7 cellular contexts compared by ENCODE assay signal in the genomic region with DNA sequence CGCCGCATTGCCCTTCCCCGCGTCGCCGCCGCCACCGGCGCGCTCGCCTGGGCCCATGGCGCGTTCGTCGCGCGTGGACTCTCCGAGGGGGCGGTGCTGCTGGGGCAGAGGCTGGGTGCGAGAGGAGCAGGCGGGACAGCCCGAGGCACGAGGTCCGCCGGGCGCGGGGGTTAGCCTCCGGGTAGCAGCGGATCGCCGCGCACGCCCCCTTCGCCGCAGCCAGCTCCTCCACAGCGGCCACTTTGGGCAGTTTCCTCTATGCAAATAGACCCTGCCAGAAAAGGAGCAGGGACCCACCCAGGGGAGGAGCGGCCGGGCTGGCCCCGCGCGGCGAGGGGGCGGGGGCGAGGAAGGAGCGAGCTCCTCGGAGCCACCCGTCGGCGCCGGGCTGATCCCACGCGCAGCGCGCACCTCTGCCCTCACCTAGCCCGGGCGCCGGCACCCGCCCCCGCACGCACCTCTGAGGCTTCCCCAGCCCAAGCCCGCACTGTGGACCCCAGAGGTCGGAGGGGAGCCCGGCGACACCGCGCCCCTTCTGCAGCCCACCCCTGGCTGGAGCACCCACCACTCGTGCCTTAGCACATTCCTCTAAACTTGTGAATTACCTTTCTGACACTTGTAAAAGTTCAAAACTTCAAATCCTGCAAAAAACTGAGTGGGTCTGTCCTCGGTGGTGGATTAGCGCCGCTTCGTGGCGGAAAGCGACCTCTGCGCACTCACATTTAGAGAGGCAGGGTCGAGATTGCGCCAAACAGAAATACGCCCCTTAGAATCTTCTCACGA. TPM values are rescaled to one million over a fixed set of nuclear protein-coding genes. Genes with fewer than 3 reads are reported as not detected.
DNase-seq lines count a peak whose midpoint lies in the region; ATAC-seq and TF ChIP-seq lines count a peak whose summit lies in the region.

A gene (minus strand): TSS at position 253 of the 783 bp plus-strand sequence.

- H3K4me3 ChIP-seq in esophagus muscularis mucosa: peak within 1 kb of the TSS; percentile 57 to 68 (median 62)
- H3K4me3 ChIP-seq in mucosa of rectum (ENCODE audit: low read length in 2 of 2): peak within 1 kb of the TSS; percentile 37 to 58
- peak within 1 kb of the TSS; percentile 58 for H3K4me3 ChIP-seq in suprapubic skin

- H3K36me3 ChIP-seq in esophagus muscularis mucosa (peaks cover 0 to 4% (median 0%) of the 10 kb centered on the region in 4 donors), mucosa of rectum (ENCODE audit: control insufficient read depth in 2 of 2, insufficient read depth in 2 of 2, low read length in 2 of 2) (no peaks in the 10 kb centered on the region), suprapubic skin (no peaks in the 10 kb centered on the region)

- WGBS in esophagus muscularis mucosa: 2% methylated on average over 16 of the region's 78 CpGs
- WGBS in suprapubic skin: 1% methylated on average over 14 of the region's 78 CpGs

- H3K9me3 ChIP-seq in esophagus muscularis mucosa: peaks cover 0 to 14% (median 7%) of the 10 kb centered on the region in 4 donors
- peaks cover 4 to 5% of the 10 kb centered on the region in 2 donors for H3K9me3 ChIP-seq in mucosa of rectum (ENCODE audit: control insufficient read depth in 2 of 2, low read length in 2 of 2)
- no peaks in the 10 kb centered on the region for H3K9me3 ChIP-seq in suprapubic skin

- TF ChIP-seq POLR2A in esophagus muscularis mucosa (IDR thresholded peaks at IDR 0.05; ENCODE audit: low read depth) (peak; percentile 19), suprapubic skin (IDR thresholded peaks at IDR 0.05) (no peak)

- DNase-seq in NCI-H1092 treated with DMSO at 0.1 percent for 48 hours (lab: John Stamatoyannopoulos, UW): peak; percentile 4
- peak; percentile 25 for DNase-seq in activated T-cell treated with anti-CD3 and anti-CD28 coated beads for 4 hours
- DNase-seq in esophagus muscularis mucosa (ENCODE audit: extremely low spot score): no peak
- peak in 1 of 2 donors; percentile 62 for DNase-seq in suprapubic skin (ENCODE audit: low spot score in 2 of 2)
- DNase-seq in NCI-H510A (lab: John Stamatoyannopoulos, UW): no peak

- H3K27ac ChIP-seq in esophagus muscularis mucosa (replicated peaks in 1 of 4): peak within 1 kb of the TSS; percentile 46 to 64 (median 54)
- no peak within 1 kb of the TSS for H3K27ac ChIP-seq in mucosa of rectum (ENCODE audit: low read depth in 2 of 2, low read length in 2 of 2)
- H3K27ac ChIP-seq in suprapubic skin: no peak within 1 kb of the TSS

- peak; percentile 69 for ATAC-seq in GM18498 (IDR thresholded peaks at IDR 0.05; ENCODE audit: unreplicated experiment)

- no peak within 1 kb of the TSS for H3K9ac ChIP-seq in mucosa of rectum (ENCODE audit: low read depth in 1 of 2, low read length in 2 of 2)

- peak; percentile 68 to 73 (median 69) for TF ChIP-seq CTCF in esophagus muscularis mucosa (IDR thresholded peaks at IDR 0.05)
- peak in 1 of 2 donors; percentile 65 for TF ChIP-seq CTCF in suprapubic skin (IDR thresholded peaks at IDR 0.05)

- H3K27me3 ChIP-seq in esophagus muscularis mucosa: peaks cover 0 to 21% (median 0%) of the 10 kb centered on the region in 4 donors
- peaks cover 15 to 19% of the 10 kb centered on the region in 2 donors for H3K27me3 ChIP-seq in mucosa of rectum (ENCODE audit: control insufficient read depth in 2 of 2, insufficient read depth in 2 of 2, low read length in 2 of 2)
- peaks cover 14% of the 10 kb centered on the region for H3K27me3 ChIP-seq in suprapubic skin

- intact Hi-C loops in esophagus muscularis mucosa (cut with DNase I): loop anchor here (2.0 to 5.0 kb wide), 2 partner anchors 37 to 310 kb away; a partner anchor contains a TSS

- H3K4me1 ChIP-seq in esophagus muscularis mucosa (peaks cover 16 to 28% (median 24%) of the 10 kb centered on the region in 4 donors), mucosa of rectum (ENCODE audit: control insufficient read depth in 2 of 2, insufficient read depth in 2 of 2, low read length in 2 of 2) (peaks cover 0 to 4% of the 10 kb centered on the region in 2 donors), suprapubic skin (peaks cover 30% of the 10 kb centered on the region)

- TF ChIP-seq EP300 in esophagus muscularis mucosa (IDR thresholded peaks at IDR 0.05): no peak
- TF ChIP-seq EP300 in suprapubic skin (IDR thresholded peaks at IDR 0.05): no peak

RNA-seq across cellular contexts. Expression of the gene that starts here (rescaled TPM):
- total RNA-seq in esophagus muscularis mucosa (1 to 10 TPM in 3 of 4 donors, under 1 TPM in 1; 0.83 to 1.8 (median 1.5) TPM), suprapubic skin (1 to 10 TPM; 1.6 to 4.4 (median 3.4) TPM)

Comparison
In these comparisons a context has a peak if more than half of its experiments do, and no peak if none do; other contexts are left out.
1. DNase-seq: peak in NCI-H1092 treated with DMSO at 0.1 percent for 48 hours (single experiment) and activated T-cell treated with anti-CD3 and anti-CD28 coated beads for 4 hours (single experiment); none in esophagus muscularis mucosa (single experiment) and NCI-H510A (single experiment).
2. H3K27ac ChIP-seq: peak in esophagus muscularis mucosa (4 of 4); none in mucosa of rectum (0 of 2) and suprapubic skin (single experiment).
3. Peak in every context shown above with its lines, with median percentiles within 50 percentile points of each other: H3K4me3 ChIP-seq.